8 cellular contexts compared by ENCODE assay signal in the genomic region with DNA sequence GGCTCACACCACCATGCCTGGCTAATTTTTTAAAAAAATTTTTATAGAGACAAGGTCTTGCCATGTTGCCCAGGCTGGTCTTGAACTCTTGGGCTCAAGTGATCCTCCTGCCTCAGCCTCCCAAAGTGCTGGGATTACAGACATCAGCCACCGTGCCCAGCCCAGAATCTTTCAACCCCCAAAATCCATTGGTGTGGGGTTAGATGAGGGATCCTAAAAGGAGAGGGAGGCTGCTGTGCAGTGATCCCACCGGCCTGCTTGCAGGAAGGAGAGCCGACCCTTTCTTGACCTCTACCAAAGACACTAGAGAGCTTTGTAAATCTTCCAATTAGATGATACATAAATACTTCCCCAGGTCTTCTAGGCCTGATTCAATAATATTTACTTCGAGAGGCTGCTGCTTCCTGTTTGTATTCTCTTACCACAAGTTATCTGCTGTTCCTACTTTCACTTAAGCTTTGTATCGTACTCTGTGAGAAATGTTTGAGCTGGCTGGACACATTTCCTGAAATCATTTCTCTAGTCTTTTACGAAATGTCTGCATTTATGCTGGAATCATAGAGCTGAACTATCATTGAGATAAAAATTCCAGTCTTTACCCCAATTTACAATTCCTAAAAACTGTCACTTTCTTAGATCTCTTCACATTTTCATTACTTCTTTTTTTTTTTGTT. TPM values are rescaled to one million over a fixed set of nuclear protein-coding genes. Genes with fewer than 3 reads are reported as not detected.
A peak's percentile ranks its signal among the peaks of the same experiment; 100 is the strongest.
DNase-seq lines count a peak whose midpoint lies in the region; ATAC-seq and TF ChIP-seq lines count a peak whose summit lies in the region.

No MANE protein-coding gene starts in this region.

- TF ChIP-seq RAD21 in liver (IDR thresholded peaks at IDR 0.05): peak in 1 of 2 donors; percentile 19

- intact Hi-C loops in A673 (cut with micrococcal nuclease; ENCODE audit: unreplicated experiment): no loop called here

- BruUV-seq in A673 (replicated peaks; lab: Mats Ljungman, UMichigan): no TSS peak

- TF ChIP-seq CTCF in A673 (conservative IDR thresholded peaks at IDR 0.05; ENCODE audit: low read depth, low read length) (no peak), liver (IDR thresholded peaks at IDR 0.05; ENCODE audit: low read depth, low read length, missing input control) (no peak)

- peak overlapping the region; percentile 87 to 97 for H3K27ac Mint-ChIP-seq in activated naive CD4-positive, alpha-beta T cell treated with anti-CD3 and anti-CD28 coated beads, Interleukin-2, amount 50 U/mL, for 72 hours

- DNase-seq in A673 (ENCODE audit: low spot score): no peak
- no peak for DNase-seq in activated naive CD4-positive, alpha-beta T cell treated with anti-CD3 and anti-CD28 coated beads, Interleukin-2, amount 50 U/mL, for 72 hours (ENCODE audit: low spot score in 2 of 2)
- DNase-seq in DMS153 (lab: John Stamatoyannopoulos, UW): no peak
- DNase-seq in NCI-H187 treated with DMSO at 0.1 percent for 48 hours (lab: John Stamatoyannopoulos, UW): no peak
- no peak for DNase-seq in NCI-H2227 treated with DMSO at 0.1 percent for 48 hours (lab: John Stamatoyannopoulos, UW)
- no peak for DNase-seq in NCI-H524 treated with DMSO at 0.1 percent for 48 hours (lab: John Stamatoyannopoulos, UW)

- no peak overlapping the region for H3K9ac ChIP-seq in liver (ENCODE audit: low read depth in 1 of 2, low read length in 2 of 2)

- WGBS in liver: 70% methylated on average over 6 of the region's 6 CpGs

- H3K4me3 ChIP-seq in A673 (ENCODE audit: low read depth, low read length, poor library complexity, severe bottlenecking): no peak overlapping the region
- H3K4me3 ChIP-seq in liver (ENCODE audit: low read depth in 1 of 3, low read length in 3 of 3): no peak overlapping the region

- peaks cover 6 to 7% of the 10 kb centered on the region in 2 donors for H3K36me3 Mint-ChIP-seq in activated naive CD4-positive, alpha-beta T cell treated with anti-CD3 and anti-CD28 coated beads, Interleukin-2, amount 50 U/mL, for 72 hours

- POLR2A ChIA-PET in A673 (lab: Charles Lee; ENCODE audit: low non-redundant PET): no interaction called here

- H3K36me3 ChIP-seq in A673 (ENCODE audit: insufficient read depth, low read length, poor library complexity, severe bottlenecking) (no peaks in the 10 kb centered on the region), liver (ENCODE audit: control insufficient read depth in 4 of 4, insufficient read depth in 3 of 4, low read depth in 1 of 4, low read length in 3 of 4) (no peaks in the 10 kb centered on the region)

- no peaks in the 10 kb centered on the region for H3K9me3 ChIP-seq in A673 (ENCODE audit: low read depth, low read length, poor library complexity, severe bottlenecking)
- H3K9me3 ChIP-seq in liver (ENCODE audit: control insufficient read depth in 4 of 4, low read length in 3 of 4): no peaks in the 10 kb centered on the region

- peak overlapping the region; percentile 26 for H3K27ac ChIP-seq in A673 (ENCODE audit: low read depth, low read length, poor library complexity, severe bottlenecking)
- H3K27ac ChIP-seq in liver (ENCODE audit: low read depth in 1 of 2, low read length in 2 of 2): peak overlapping the region; percentile 44 to 69

- H3K4me1 ChIP-seq in A673 (ENCODE audit: insufficient read depth, low read length, poor library complexity, severe bottlenecking) (no peaks in the 10 kb centered on the region), liver (ENCODE audit: control insufficient read depth in 4 of 4, insufficient read depth in 4 of 4, low read length in 3 of 4) (no peaks in the 10 kb centered on the region)

- no peaks in the 10 kb centered on the region for H3K27me3 ChIP-seq in A673 (replicated peaks; ENCODE audit: insufficient read depth, low read depth, low read length, poor library complexity)
- H3K27me3 ChIP-seq in liver (ENCODE audit: control insufficient read depth in 4 of 4, insufficient read depth in 4 of 4, low read length in 3 of 4): no peaks in the 10 kb centered on the region

- CTCF ChIA-PET in A673 (lab: Charles Lee): no interaction called here

- peaks cover 0 to 4% of the 10 kb centered on the region in 2 donors for H3K9me3 Mint-ChIP-seq in activated naive CD4-positive, alpha-beta T cell treated with anti-CD3 and anti-CD28 coated beads, Interleukin-2, amount 50 U/mL, for 72 hours

- ATAC-seq in HG03064 (IDR thresholded peaks at IDR 0.05; ENCODE audit: low read depth, unreplicated experiment): peak; percentile 50
- ATAC-seq in activated naive CD4-positive, alpha-beta T cell treated with anti-CD3 and anti-CD28 coated beads, Interleukin-2, amount 50 U/mL, for 72 hours: peak; percentile 57 to 77

TF ChIP-seq in liver, 16 proteins besides CTCF, POLR2A, EP300 and RAD21:
- TF ChIP-seq JUND (IDR thresholded peaks at IDR 0.05): no peak
- TF ChIP-seq RXRA (IDR thresholded peaks at IDR 0.05): no peak
- no peak for TF ChIP-seq ZBTB33 (IDR thresholded peaks at IDR 0.05)
- no peak for TF ChIP-seq GABPA (IDR thresholded peaks at IDR 0.05 in 1 of 2, conservative IDR thresholded peaks at IDR 0.05 in 1 of 2)
- no peak for TF ChIP-seq FOXA1 (IDR thresholded peaks at IDR 0.05)
- no peak for TF ChIP-seq HNF4G (IDR thresholded peaks at IDR 0.05)
- TF ChIP-seq, protein P1, sequence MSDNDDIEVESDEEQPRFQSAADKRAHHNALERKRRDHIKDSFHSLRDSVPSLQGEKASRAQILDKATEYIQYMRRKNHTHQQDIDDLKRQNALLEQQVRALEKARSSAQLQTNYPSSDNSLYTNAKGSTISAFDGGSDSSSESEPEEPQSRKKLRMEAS (IDR thresholded peaks at IDR 0.05): no peak
- TF ChIP-seq REST (IDR thresholded peaks at IDR 0.05): no peak
- TF ChIP-seq ATF3 (IDR thresholded peaks at IDR 0.05): no peak
- no peak for TF ChIP-seq HNF4A (conservative IDR thresholded peaks at IDR 0.05)
- TF ChIP-seq YY1 (IDR thresholded peaks at IDR 0.05): peak; percentile 29
- TF ChIP-seq NR2F2 (IDR thresholded peaks at IDR 0.05): peak; percentile 20
- no peak for TF ChIP-seq FOXA2 (IDR thresholded peaks at IDR 0.05)
- peak; percentile 29 for TF ChIP-seq SP1 (IDR thresholded peaks at IDR 0.05)

RNA-seq across cellular contexts. Expression of gene IER3, which starts 49.3 kb away (rescaled TPM):
- 33.5 and 34.6 TPM in 2 replicates for total RNA-seq in A673 (2021)
- total RNA-seq in activated naive CD4-positive, alpha-beta T cell treated with anti-CD3 and anti-CD28 coated beads, Interleukin-2, amount 50 U/mL, for 72 hours: 100 to 1,000 TPM in 1 of 2 donors, 10 to 100 TPM in 1; 70.0 to 279 TPM
- total RNA-seq in liver: 1 to 10 TPM; 1.3 to 6.5 TPM
- 1 to 10 TPM; 6.9 to 8.1 TPM for polyA plus RNA-seq in liver

RNA-seq across cellular contexts. Expression of gene FLOT1, which starts 51.2 kb away (rescaled TPM):
- 116 and 120 TPM in 2 replicates for total RNA-seq in A673 (2021)
- total RNA-seq in activated naive CD4-positive, alpha-beta T cell treated with anti-CD3 and anti-CD28 coated beads, Interleukin-2, amount 50 U/mL, for 72 hours: 100 to 1,000 TPM; 194 to 219 TPM
- 10 to 100 TPM; 38.6 to 60.5 TPM for total RNA-seq in liver
- polyA plus RNA-seq in liver: 10 to 100 TPM; 58.4 to 99.8 TPM
